ENCODE assay signal across 8 cellular contexts in the genomic region with DNA sequence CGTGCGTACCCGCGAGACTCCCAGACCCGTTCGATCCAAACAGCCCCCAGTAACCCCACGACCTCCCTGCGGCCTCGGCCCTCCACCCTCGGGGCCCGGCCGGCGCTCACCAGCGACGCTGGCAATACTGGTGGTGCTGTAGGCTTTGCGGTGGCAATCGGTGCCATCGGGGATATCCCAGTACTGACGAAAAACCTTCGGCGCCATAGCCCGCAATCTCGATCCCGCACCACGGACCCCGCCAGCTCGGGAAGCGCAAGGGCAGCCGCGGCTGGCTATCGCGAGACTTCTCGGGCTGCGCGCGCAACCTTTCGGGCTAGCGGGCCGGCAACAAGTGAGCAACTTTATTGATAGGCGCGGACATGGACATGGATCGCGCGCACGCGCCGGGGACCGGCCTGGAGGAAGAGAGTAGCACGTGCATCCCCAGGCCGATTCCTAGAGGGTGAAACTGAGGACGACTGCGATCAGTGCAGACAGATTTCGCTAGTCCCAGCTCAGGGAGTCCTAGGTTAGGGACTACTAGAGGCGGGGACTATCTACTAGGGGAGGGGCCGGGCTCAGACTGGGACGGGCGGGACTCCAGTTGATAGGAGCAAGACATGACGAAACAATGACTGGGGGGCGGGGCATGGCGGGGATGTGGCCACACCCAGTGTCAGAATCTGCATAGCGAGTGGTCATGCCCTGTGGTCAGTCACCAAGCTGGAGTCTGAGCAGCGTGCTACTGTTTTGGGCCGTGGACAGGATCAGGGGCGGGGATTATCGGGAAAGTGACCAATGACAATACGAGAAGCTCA. TPM values are rescaled to one million over a fixed set of nuclear protein-coding genes. Genes with fewer than 3 reads are reported as not detected.
DNase-seq lines count a peak whose midpoint lies in the region; ATAC-seq and TF ChIP-seq lines count a peak whose summit lies in the region.

TSS of gene NDUFA11 (minus strand) at position 289 of the 800 bp plus-strand sequence. CDS start at position 207, 82 bp downstream.

- H3K9me3 ChIP-seq in PC-9 (ENCODE audit: insufficient read depth, low read depth) (no peaks in the 10 kb centered on the region), esophagus (ENCODE audit: control insufficient read depth in 2 of 2, insufficient read depth in 1 of 2, low read depth in 1 of 2, low read length in 1 of 2) (no peaks in the 10 kb centered on the region), muscle layer of duodenum (ENCODE audit: control insufficient read depth in 1 of 2, low read length in 2 of 2) (no peaks in the 10 kb centered on the region)

- 0% methylated on average over 66 of the region's 66 CpGs for WGBS in esophagus, 2 donors

- H3K9me2 ChIP-seq in PC-9 (ENCODE audit: insufficient read depth) = no peaks in the 10 kb centered on the region

- peaks cover 15% of the 10 kb centered on the region; the same call in 1 of the 2 replicates for H4K20me1 ChIP-seq in PC-9 (ENCODE audit: insufficient read depth)

- peak within 1 kb of the TSS; percentile 90 for H2AFZ ChIP-seq in PC-9

- H3K36me3 Mint-ChIP-seq in stimulated activated effector memory CD8-positive, alpha-beta T cell treated with anti-CD3 and anti-CD28 coated beads, Interleukin-12 subunit alpha, Interleukin-12 subunit beta, amount 100 ng/mL, for 72 hours = peaks cover 46% of the 10 kb centered on the region

- H3F3A ChIP-seq in PC-9 (ENCODE audit: insufficient read depth, low read depth) = no peaks in the 10 kb centered on the region

- peak; percentile 39 for ATAC-seq in GM21723 (IDR thresholded peaks at IDR 0.05; ENCODE audit: unreplicated experiment)
- peak; percentile 75 for ATAC-seq in stimulated activated effector memory CD8-positive, alpha-beta T cell treated with anti-CD3 and anti-CD28 coated beads, Interleukin-12 subunit alpha, Interleukin-12 subunit beta, amount 100 ng/mL, for 72 hours

- H3K79me2 ChIP-seq in PC-9 (ENCODE audit: low read depth) = peaks cover 39% of the 10 kb centered on the region

- H3K27me3 ChIP-seq in PC-9 (ENCODE audit: insufficient read depth, low read depth) (no peaks in the 10 kb centered on the region), esophagus (ENCODE audit: control insufficient read depth in 1 of 2, insufficient read depth in 2 of 2, low read length in 2 of 2) (no peaks in the 10 kb centered on the region), muscle layer of duodenum (ENCODE audit: low read depth, low read length) (no peaks in the 10 kb centered on the region)

- intact Hi-C loops in PC-9 (cut with micrococcal nuclease; ENCODE audit: unreplicated experiment) = loop anchor here (1.0 to 2.0 kb wide), 2 partner anchors 11 to 53 kb away; partner anchors contain the start of genes CAPS and FUT3

- H3K4me1 Mint-ChIP-seq in stimulated activated effector memory CD8-positive, alpha-beta T cell treated with anti-CD3 and anti-CD28 coated beads, Interleukin-12 subunit alpha, Interleukin-12 subunit beta, amount 100 ng/mL, for 72 hours = peaks cover 42% of the 10 kb centered on the region

- DNase-seq in DMS114 treated with DMSO at 0.1 percent for 48 hours (lab: John Stamatoyannopoulos, UW; ENCODE audit: unreplicated experiment) = peak; percentile 91
- DNase-seq in KBM-7 = peak; percentile 97
- peak in 1 of 2 experiments; percentile 88 for DNase-seq in PC-9
- DNase-seq in activated T-cell treated with anti-CD3 and anti-CD28 coated beads, Interleukin-2, amount 50 U/mL, for 1 hour = peak; percentile 97
- DNase-seq in stimulated activated effector memory CD8-positive, alpha-beta T cell treated with anti-CD3 and anti-CD28 coated beads, Interleukin-12 subunit alpha, Interleukin-12 subunit beta, amount 100 ng/mL, for 72 hours (ENCODE audit: low spot score in 2 of 2) = peak; percentile 98 to 99

- no peaks in the 10 kb centered on the region for H3K36me3 ChIP-seq in PC-9 (ENCODE audit: low read depth)
- H3K36me3 ChIP-seq in esophagus (ENCODE audit: control insufficient read depth in 2 of 2, insufficient read depth in 2 of 2, low read length in 1 of 2) = peaks cover 0 to 5% of the 10 kb centered on the region in 2 donors
- H3K36me3 ChIP-seq in muscle layer of duodenum (ENCODE audit: control insufficient read depth in 1 of 2, insufficient read depth in 2 of 2, low read length in 2 of 2) = peaks cover 0 to 1% of the 10 kb centered on the region in 2 donors

- CTCF ChIA-PET in PC-9 (lab: Charles Lee) = interaction anchor here (0.6 to 1.9 kb wide), 4 partner anchors 18 to 214 kb away, joined by 4 to 13 read pairs (median 7); no protein-coding TSS in a partner anchor

- H3K27ac Mint-ChIP-seq in stimulated activated effector memory CD8-positive, alpha-beta T cell treated with anti-CD3 and anti-CD28 coated beads, Interleukin-12 subunit alpha, Interleukin-12 subunit beta, amount 100 ng/mL, for 72 hours = peak within 1 kb of the TSS; percentile 100

- in situ Hi-C loops in KBM-7 (cut with MboI; ENCODE audit: low pct_unique_long_range_greater_than_20kb, low sequenced_read_pairs) = no loop called here

- H3K27ac ChIP-seq in PC-9 (peak within 1 kb of the TSS; percentile 89), esophagus (ENCODE audit: low read depth in 2 of 2, low read length in 1 of 2) (peak within 1 kb of the TSS; percentile 89 to 98), muscle layer of duodenum (ENCODE audit: low read length) (peak within 1 kb of the TSS; percentile 90)

- H3K4me2 ChIP-seq in PC-9 = peak within 1 kb of the TSS; percentile 79

- no peaks in the 10 kb centered on the region for H3K9me3 Mint-ChIP-seq in stimulated activated effector memory CD8-positive, alpha-beta T cell treated with anti-CD3 and anti-CD28 coated beads, Interleukin-12 subunit alpha, Interleukin-12 subunit beta, amount 100 ng/mL, for 72 hours

- no peak for TF ChIP-seq CTCF in PC-9 (conservative IDR thresholded peaks at IDR 0.05)

- H3K4me3 ChIP-seq in PC-9 (peak within 1 kb of the TSS; percentile 97), esophagus (ENCODE audit: low read depth in 1 of 2, low read length in 2 of 2) (peak within 1 kb of the TSS; percentile 93), muscle layer of duodenum (ENCODE audit: low read depth in 1 of 2, low read length in 2 of 2) (peak within 1 kb of the TSS; percentile 91 to 95)

- peaks cover 7% of the 10 kb centered on the region; the same call in 1 of the 2 replicates for H3K4me1 ChIP-seq in PC-9 (replicated peaks; ENCODE audit: insufficient read depth)
- H3K4me1 ChIP-seq in esophagus (ENCODE audit: control insufficient read depth in 2 of 2, insufficient read depth in 2 of 2, low read length in 1 of 2) = peaks cover 0 to 5% of the 10 kb centered on the region in 2 donors
- peaks cover 0 to 26% of the 10 kb centered on the region in 2 donors for H3K4me1 ChIP-seq in muscle layer of duodenum (ENCODE audit: control insufficient read depth in 1 of 2, insufficient read depth in 2 of 2, low read length in 2 of 2)

- BruUV-seq in PC-9 (replicated peaks; lab: Mats Ljungman, UMichigan) = no TSS peak

- POLR2A ChIA-PET in PC-9 (lab: Charles Lee; ENCODE audit: unreplicated experiment) = interaction anchor here (0.6 to 1.0 kb wide), 4 partner anchors 53 to 489 kb away, joined by 3 to 18 read pairs (median 7); partner anchors contain the start of gene GTF2F1

- H3K4me3 Mint-ChIP-seq in stimulated activated effector memory CD8-positive, alpha-beta T cell treated with anti-CD3 and anti-CD28 coated beads, Interleukin-12 subunit alpha, Interleukin-12 subunit beta, amount 100 ng/mL, for 72 hours = peak within 1 kb of the TSS; percentile 99

RNA-seq across cellular contexts. Expression of gene NDUFA11, which starts in this region (rescaled TPM):
- 169 and 181 TPM in 2 replicates for total RNA-seq in PC-9 (2021)
- polyA plus RNA-seq in esophagus = 100 to 1,000 TPM; 328 to 390 TPM
